In the genomic region with DNA sequence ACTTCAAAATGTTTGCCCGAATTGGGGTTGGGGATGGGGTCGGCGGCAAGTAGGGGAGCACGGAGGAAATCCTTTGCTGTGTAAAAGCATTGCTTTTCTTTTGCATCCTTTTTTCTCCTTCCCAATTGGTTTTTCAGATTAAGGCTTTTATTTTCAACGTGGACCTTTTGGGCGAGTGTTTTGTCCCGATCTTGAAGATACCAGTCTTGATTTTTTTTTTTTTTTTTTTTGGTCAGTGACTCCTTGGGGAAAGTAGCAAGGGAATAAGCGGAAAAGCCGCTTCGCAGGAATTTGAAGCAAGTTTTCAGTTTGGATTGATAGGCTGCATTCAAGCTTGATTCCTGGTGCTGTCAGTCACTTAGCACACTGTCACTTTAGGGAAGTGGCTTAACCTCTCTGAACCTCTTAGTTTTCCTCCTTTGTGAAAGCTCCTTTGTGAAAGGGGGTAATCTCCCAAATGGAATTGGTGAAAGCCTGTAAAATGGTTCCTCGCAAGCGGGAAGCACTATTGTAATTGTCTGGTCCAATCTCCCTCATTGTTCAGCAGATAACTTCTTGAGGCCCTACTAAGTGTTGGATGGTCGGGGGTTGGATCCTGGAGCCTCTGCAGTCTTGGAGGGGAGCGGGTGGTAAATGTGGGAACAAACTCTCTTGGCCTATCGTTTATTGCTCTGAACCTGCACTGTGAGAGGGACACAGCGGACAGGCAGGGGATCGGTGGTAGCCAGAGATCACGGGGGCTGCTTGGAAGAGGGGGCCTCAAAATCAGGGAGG, we compare ENCODE assay signal across 1 cellular context.
TF ChIP-seq lines count a peak whose summit lies in the region.

No MANE protein-coding gene starts in this region.

TF ChIP-seq in A549, 52 proteins besides CTCF, POLR2A, EP300 and RAD21:
- TF ChIP-seq MYC (IDR thresholded peaks at IDR 0.05; ENCODE audit: borderline replicate concordance, low read length) (no peak), RFX5 (IDR thresholded peaks at IDR 0.05) (no peak), ZFP36 (IDR thresholded peaks at IDR 0.05; ENCODE audit: borderline replicate concordance, partially characterized antibody) (no peak), NPAS2 (CRISPR knock-in tag; IDR thresholded peaks at IDR 0.05; ENCODE audit: borderline replicate concordance) (no peak), EHMT2 (IDR thresholded peaks at IDR 0.05; ENCODE audit: low read depth) (no peak), MAZ (IDR thresholded peaks at IDR 0.05; ENCODE audit: borderline replicate concordance, low read depth, low read length) (no peak)
